16 cellular contexts compared by ENCODE assay signal in the genomic region with DNA sequence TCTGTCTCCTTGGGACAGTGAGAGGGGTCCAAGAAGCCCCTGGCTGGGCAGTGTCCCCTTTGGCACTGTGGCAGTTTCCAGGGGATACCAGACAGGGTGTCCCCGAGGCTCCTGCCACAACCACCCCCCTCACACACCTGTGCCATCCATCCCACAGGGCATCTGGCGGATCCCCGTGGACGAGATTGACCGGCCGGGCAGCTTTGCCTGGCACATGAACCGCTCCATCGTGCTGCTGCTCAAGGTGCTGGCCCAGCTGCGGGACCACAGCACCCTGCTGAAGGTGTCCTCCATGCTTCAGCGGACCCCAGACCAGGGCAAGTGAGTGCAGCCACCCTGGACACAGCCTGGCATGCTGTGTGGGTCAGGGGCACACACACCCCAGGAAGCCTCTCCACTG.
"Had no signal": no experiment of that assay in that cellular context is flagged by ENCODE, and none has a peak within 500 bp of the region (broad histone marks: within the 10 kb centered on the region; RNA-seq: fewer than 3 reads in every experiment).

No MANE protein-coding gene starts in this region.

- ATAC-seq: foreskin keratinocyte, left lobe of liver had no signal

- H3K27ac ChIP-seq: foreskin keratinocyte, neural progenitor cell, ovary, vagina had no signal

- H3K27me3 Mint-ChIP-seq: activated naive CD8-positive, alpha-beta T cell treated with anti-CD3 and anti-CD28 coated beads, Interleukin-2, amount 10 ng/mL, durations not matched to agents 7 days and 5 days had no signal

- H3K9ac ChIP-seq: neural progenitor cell had no signal

- DNase-seq: activated CD4-positive, alpha-beta T cell treated with anti-CD3 and anti-CD28 coated beads for 1 hour; activated naive CD8-positive, alpha-beta T cell treated with anti-CD3 and anti-CD28 coated beads, Interleukin-2, amount 10 ng/mL, durations not matched to agents 7 days and 5 days; anterior cingulate cortex; dorsolateral prefrontal cortex; foreskin keratinocyte; head of caudate nucleus; ovary; stimulated activated CD4-positive, alpha-beta T cell treated with anti-CD3 and anti-CD28 coated beads, Interleukin-15, amount 100 ng/mL, for 24 hours; stimulated activated CD4-positive, alpha-beta T cell treated with anti-CD3 and anti-CD28 coated beads, Interleukin-4, amount 100 ng/mL, for 24 hours; stomach had no signal

- H3K9me3 ChIP-seq: breast epithelium, ovary, stomach, vagina had no signal

- H3K27me3 ChIP-seq: breast epithelium, dorsolateral prefrontal cortex, foreskin keratinocyte, neural progenitor cell, ovary, stomach, vagina had no signal

- H3K9me3 Mint-ChIP-seq: activated naive CD8-positive, alpha-beta T cell treated with anti-CD3 and anti-CD28 coated beads, Interleukin-2, amount 10 ng/mL, durations not matched to agents 7 days and 5 days; activated T-helper 2 cell treated with anti-CD3 and anti-CD28 coated beads, Interferon-gamma antibody, Interleukin-2, Interleukin-4, amounts not matched to agents 10 μg/mL and 5 μg/mL and 100 μg/mL, durations not matched to agents 14 hours and 24 hours and 36 hours; neural progenitor cell; T-helper 2 cell treated with Interferon-gamma antibody and Interleukin-4, amounts not matched to agents 5 μg/mL and 100 μg/mL, for 36 hours had no signal

- H3K4me3 ChIP-seq: breast epithelium, dorsolateral prefrontal cortex, neural progenitor cell, ovary, stomach, vagina had no signal

- H3K27ac Mint-ChIP-seq: activated naive CD8-positive, alpha-beta T cell treated with anti-CD3 and anti-CD28 coated beads, Interleukin-2, amount 10 ng/mL, durations not matched to agents 7 days and 5 days; activated T-helper 2 cell treated with anti-CD3 and anti-CD28 coated beads, Interferon-gamma antibody, Interleukin-2, Interleukin-4, amounts not matched to agents 10 μg/mL and 5 μg/mL and 100 μg/mL, durations not matched to agents 14 hours and 24 hours and 36 hours; neural progenitor cell; T-helper 2 cell treated with Interferon-gamma antibody and Interleukin-4, amounts not matched to agents 5 μg/mL and 100 μg/mL, for 36 hours had no signal

- H3K4me3 Mint-ChIP-seq: activated naive CD8-positive, alpha-beta T cell treated with anti-CD3 and anti-CD28 coated beads, Interleukin-2, amount 10 ng/mL, durations not matched to agents 7 days and 5 days; neural progenitor cell; T-helper 2 cell treated with Interferon-gamma antibody and Interleukin-4, amounts not matched to agents 5 μg/mL and 100 μg/mL, for 36 hours had no signal

- H3K36me3 ChIP-seq: neural progenitor cell, ovary had no signal

- H3K4me1 ChIP-seq: foreskin keratinocyte, neural progenitor cell had no signal
